25 cellular contexts compared by ENCODE assay signal in the genomic region with DNA sequence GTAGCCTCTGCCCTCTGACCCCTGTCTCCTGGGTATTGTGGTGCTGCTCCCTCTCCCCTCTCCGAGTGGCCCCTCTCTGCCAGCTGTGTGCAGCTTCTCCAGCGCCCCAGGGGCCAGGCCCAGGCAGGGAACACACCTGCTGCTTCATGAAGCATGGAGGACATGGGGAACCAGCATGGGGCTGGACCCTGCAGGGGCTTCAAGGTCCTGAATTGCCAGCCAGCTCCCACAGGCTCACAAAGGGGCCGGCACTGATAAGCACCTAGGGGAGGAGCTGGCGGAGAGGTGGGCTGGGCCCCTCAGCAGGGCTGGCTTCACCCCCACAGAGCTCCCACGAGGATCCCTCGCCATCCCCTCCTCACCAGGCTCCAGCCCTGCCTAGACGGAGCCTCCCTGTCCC.
"Had no signal": no experiment of that assay in that cellular context is flagged by ENCODE, and none has a peak within 500 bp of the region (broad histone marks: within the 10 kb centered on the region; RNA-seq: fewer than 3 reads in every experiment).

No MANE protein-coding gene starts in this region.

- ATAC-seq: left cardiac atrium; naive thymus-derived CD4-positive, alpha-beta T cell had no signal

- H3K4me3 Mint-ChIP-seq: activated naive CD4-positive, alpha-beta T cell treated with anti-CD3 and anti-CD28 coated beads, Interleukin-2, amount 50 U/mL, for 24 hours; central memory CD8-positive, alpha-beta T cell; naive thymus-derived CD4-positive, alpha-beta T cell; neural crest cell; T-helper 2 cell treated with Interferon-gamma antibody and Interleukin-4, amounts not matched to agents 5 μg/mL and 100 μg/mL, for 36 hours; type B pancreatic cell had no signal

- H3K4me3 ChIP-seq: adrenal gland, colonic mucosa, dorsolateral prefrontal cortex, esophagus muscularis mucosa, lung, thoracic aorta, vagina had no signal

- H3K4me1 ChIP-seq: adrenal gland, colonic mucosa had no signal

- H3K36me3 ChIP-seq: adrenal gland, colonic mucosa, esophagus muscularis mucosa, thoracic aorta, vagina had no signal

- H3K27me3 Mint-ChIP-seq: activated naive CD4-positive, alpha-beta T cell treated with anti-CD3 and anti-CD28 coated beads, Interleukin-2, amount 50 U/mL, for 24 hours; progenitor cell of endocrine pancreas had no signal

- H3K4me1 Mint-ChIP-seq: activated naive CD4-positive, alpha-beta T cell treated with anti-CD3 and anti-CD28 coated beads, Interleukin-2, amount 50 U/mL, for 24 hours; central memory CD8-positive, alpha-beta T cell; naive thymus-derived CD4-positive, alpha-beta T cell had no signal

- H3K27ac ChIP-seq: adrenal gland, colonic mucosa, dorsolateral prefrontal cortex, esophagus muscularis mucosa, thoracic aorta, vagina, VCaP had no signal

- H3K36me3 Mint-ChIP-seq: type B pancreatic cell had no signal

- H3K27ac Mint-ChIP-seq: activated naive CD4-positive, alpha-beta T cell treated with anti-CD3 and anti-CD28 coated beads, Interleukin-2, amount 50 U/mL, for 24 hours; naive thymus-derived CD4-positive, alpha-beta T cell; progenitor cell of endocrine pancreas; T-helper 2 cell treated with Interferon-gamma antibody and Interleukin-4, amounts not matched to agents 5 μg/mL and 100 μg/mL, for 36 hours; type B pancreatic cell had no signal

- DNase-seq: activated CD4-positive, alpha-beta T cell treated with anti-CD3 and anti-CD28 coated beads, Interleukin-2, amount 50 U/mL, for 1 hour; activated CD4-positive, CD25-positive, alpha-beta regulatory T cell treated with anti-CD3 and anti-CD28 coated beads, Interleukin-2, amount 50 U/mL, for 72 hours; activated gamma-delta T cell treated with Interleukin-2 at 50 U/mL for 16 hours; activated T-cell treated with anti-CD3 and anti-CD28 coated beads, Interleukin-2, amount 50 U/mL, for 1 hour; adrenal gland; colonic mucosa; head of caudate nucleus; hypothalamus; left cardiac atrium; naive thymus-derived CD4-positive, alpha-beta T cell; retina; stimulated activated CD4-positive, alpha-beta T cell treated with anti-CD3 and anti-CD28 coated beads, Interleukin-4, amount 100 ng/mL, for 1 hour; stimulated activated naive CD4-positive, alpha-beta T cell treated with Interleukin-2 at 50 U/mL for 16 hours had no signal

- H3K9me3 ChIP-seq: colonic mucosa, vagina had no signal
